ENCODE assay signal across 13 cellular contexts in the genomic region with DNA sequence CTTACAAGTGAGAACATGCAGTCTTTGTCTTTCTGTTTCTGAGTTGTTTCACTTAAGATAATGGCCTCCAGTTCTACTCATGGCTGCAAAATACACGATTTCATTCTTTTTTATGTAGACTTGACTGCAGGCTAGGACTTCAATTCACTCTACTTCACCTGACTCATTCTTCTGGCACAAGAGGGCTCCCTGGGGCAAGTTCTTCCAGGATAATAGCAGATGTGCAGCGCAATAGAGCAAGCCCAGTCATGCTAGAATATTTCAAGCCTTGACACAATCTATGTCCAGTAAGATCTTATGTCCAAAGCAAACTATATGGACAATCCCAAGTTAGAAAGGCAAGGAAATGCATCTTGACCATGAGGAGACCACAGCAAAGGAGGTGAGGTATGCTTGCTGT.
DNase-seq lines count a peak whose midpoint lies in the region; ATAC-seq and TF ChIP-seq lines count a peak whose summit lies in the region.
"Had no signal": no experiment of that assay in that cellular context is flagged by ENCODE, and none has a peak within 500 bp of the region (broad histone marks: within the 10 kb centered on the region; RNA-seq: fewer than 3 reads in every experiment).

No MANE protein-coding gene starts in this region.

- peaks cover 5% of the 10 kb centered on the region for H3K4me1 ChIP-seq in mesendoderm (ENCODE audit: control insufficient read depth, low read depth, low read length)
- H3K4me1 ChIP-seq: tibial artery had no signal

- H3K9ac ChIP-seq in mesendoderm (ENCODE audit: low read length): no peak overlapping the region

- no peak overlapping the region for H2BK15ac ChIP-seq in mesendoderm (replicated peaks; ENCODE audit: low read depth)

- ATAC-seq in GM18505 (IDR thresholded peaks at IDR 0.05; ENCODE audit: unreplicated experiment) (no peak), HG02970 (IDR thresholded peaks at IDR 0.05; ENCODE audit: low FRiP score, unreplicated experiment) (no peak)

- H2AK5ac ChIP-seq in mesendoderm (ENCODE audit: low read length): no peak overlapping the region

- WGBS in mesendoderm (ENCODE audit: extremely low coverage, insufficient coverage, low lambda C conversion rate): no CpG with 5 or more reads among the region's 2 CpGs

- no peaks in the 10 kb centered on the region for H3K79me2 ChIP-seq in mesendoderm (ENCODE audit: control insufficient read depth, insufficient read depth, low read length)

- DNase-seq in A172 (ENCODE audit: low spot score) (peak; percentile 51), GOT3 (lab: John Stamatoyannopoulos, UW) (peak; percentile 18), T1000 (lab: John Stamatoyannopoulos, UW) (peak; percentile 61), fibroblast of the conjunctiva (ENCODE audit: low read depth) (peak; percentile 73), AML-193 (lab: John Stamatoyannopoulos, UW) (no peak), mesendoderm (no peak)
- DNase-seq: activated CD8-positive, alpha-beta T cell treated with anti-CD3 and anti-CD28 coated beads for 36 hours; amygdala; NCI-H510A treated with DMSO at 0.1 percent for 48 hours; ovary; tibial artery had no signal

- no peak overlapping the region for H3K4ac ChIP-seq in mesendoderm (ENCODE audit: low read depth, low read length)

- no peak for TF ChIP-seq POLR2A in GM18505 (IDR thresholded peaks at IDR 0.05; ENCODE audit: borderline replicate concordance, extremely low read depth, insufficient read depth, insufficient read length)

- H3K56ac ChIP-seq in mesendoderm (ENCODE audit: low read length): no peak overlapping the region

- no peaks in the 10 kb centered on the region for H3K79me1 ChIP-seq in mesendoderm (ENCODE audit: low read length)

- no peak overlapping the region for H4K8ac ChIP-seq in mesendoderm (ENCODE audit: low read depth, low read length)

- no peak overlapping the region for H3K27ac ChIP-seq in mesendoderm (ENCODE audit: low read depth, low read length)
- H3K27ac ChIP-seq: ovary, tibial artery had no signal

- no peak overlapping the region for H3K4me2 ChIP-seq in mesendoderm (ENCODE audit: low read length)

- H2BK5ac ChIP-seq in mesendoderm (ENCODE audit: low read length): no peak overlapping the region

- H3K36me3 ChIP-seq in mesendoderm (ENCODE audit: control insufficient read depth, insufficient read depth, low read length): no peaks in the 10 kb centered on the region
- H3K36me3 ChIP-seq: ovary, tibial artery had no signal

- H3K18ac ChIP-seq in mesendoderm (ENCODE audit: low read length): no peak overlapping the region

- no peaks in the 10 kb centered on the region for H3K27me3 ChIP-seq in mesendoderm (ENCODE audit: insufficient read depth, low read length, poor library complexity)
- H3K27me3 ChIP-seq: ovary, tibial artery had no signal

- no peak overlapping the region for H3K4me3 ChIP-seq in mesendoderm (ENCODE audit: low read length)
- H3K4me3 ChIP-seq: ovary, tibial artery had no signal

- no peak overlapping the region for H3K23ac ChIP-seq in mesendoderm (ENCODE audit: low read length)

- H4K5ac ChIP-seq in mesendoderm (ENCODE audit: low read length): no peak overlapping the region

- no peak overlapping the region for H2BK120ac ChIP-seq in mesendoderm (ENCODE audit: low read depth, low read length)

Comparison
In these comparisons a context has a peak if more than half of its experiments do, and no peak if none do; other contexts are left out.
1. DNase-seq: peak in A172 (single experiment), GOT3 (single experiment), T1000 (single experiment) and fibroblast of the conjunctiva (single experiment); none in AML-193 (0 of 2) and mesendoderm (single experiment).